In the genomic region with DNA sequence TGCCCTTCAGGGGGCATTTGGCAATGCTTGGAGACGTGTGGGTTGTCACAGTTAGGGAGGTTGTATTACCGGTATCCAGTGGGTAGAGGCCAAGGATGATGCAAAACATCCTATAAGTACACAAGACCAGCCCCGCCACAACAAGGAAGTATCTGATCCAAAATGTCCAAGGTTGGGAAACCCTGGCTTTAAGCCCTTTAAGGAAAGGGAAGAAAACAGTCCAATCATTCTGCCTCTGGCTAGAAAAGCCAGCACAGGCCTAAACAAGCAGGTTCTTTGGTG, we compare ENCODE assay signal across 8 cellular contexts. TPM values are rescaled to one million over a fixed set of nuclear protein-coding genes. Genes with fewer than 3 reads are reported as not detected.
A peak's percentile ranks its signal among the peaks of the same experiment; 100 is the strongest.
DNase-seq lines count a peak whose midpoint lies in the region; TF ChIP-seq lines count a peak whose summit lies in the region.

No MANE protein-coding gene starts in this region.

- H3K4me3 ChIP-seq in WERI-Rb-1 (ENCODE audit: low read depth, low read length) (no peak overlapping the region; the same call in 1 of the 2 replicates), hepatocyte (no peak overlapping the region), stomach smooth muscle (ENCODE audit: low read length in 2 of 2) (peak overlapping the region in 1 of 2 donors; percentile 44)

- no peaks in the 10 kb centered on the region for H4K20me1 ChIP-seq in hepatocyte (ENCODE audit: insufficient read depth, poor library complexity, severe bottlenecking)

- H3K36me3 ChIP-seq in WERI-Rb-1, result no peaks in the 10 kb centered on the region
- no peaks in the 10 kb centered on the region for H3K36me3 ChIP-seq in hepatocyte (replicated peaks; ENCODE audit: insufficient read depth, low read depth)
- no peaks in the 10 kb centered on the region for H3K36me3 ChIP-seq in stomach smooth muscle (ENCODE audit: control insufficient read depth in 2 of 2, insufficient read depth in 2 of 2, low read length in 2 of 2)

- WGBS in hepatocyte (ENCODE audit: low lambda C conversion rate, missing lambda C conversion rate), result 30% methylated on average over 3 of the region's 3 CpGs

- H3K4me2 ChIP-seq in hepatocyte, result peak overlapping the region; percentile 64

- H3K27ac ChIP-seq in WERI-Rb-1, result peak overlapping the region; percentile 99
- peak overlapping the region; percentile 100 for H3K27ac ChIP-seq in hepatocyte
- H3K27ac ChIP-seq in stomach smooth muscle (ENCODE audit: low read length), result peak overlapping the region; percentile 99

- DNase-seq in DMS153 (lab: John Stamatoyannopoulos, UW) (peak; percentile 57), DMS153 treated with DMSO at 0.1 percent for 48 hours (lab: John Stamatoyannopoulos, UW; ENCODE audit: unreplicated experiment) (no peak), WERI-Rb-1 (no peak), hepatocyte (ENCODE audit: low spot score) (peak; percentile 70), GM10248 (ENCODE audit: extremely low spot score) (no peak), T-helper 1 cell (no peak)
- DNase-seq in activated effector memory CD4-positive, alpha-beta T cell treated with Interleukin-2 at 50 U/mL for 16 hours, result no peak

- TF ChIP-seq CTCF in WERI-Rb-1 (IDR thresholded peaks at IDR 0.05; ENCODE audit: low read depth, low read length), result no peak
- TF ChIP-seq CTCF in hepatocyte (IDR thresholded peaks at IDR 0.05; ENCODE audit: poor library complexity), result no peak
- no peak for TF ChIP-seq CTCF in GM10248 (IDR thresholded peaks at IDR 0.05; ENCODE audit: control extremely low read depth, extremely low read depth, low read depth, missing control alignments)

- no peaks in the 10 kb centered on the region for H3K27me3 ChIP-seq in WERI-Rb-1 (ENCODE audit: insufficient read depth, low read depth, severe bottlenecking)
- H3K27me3 ChIP-seq in hepatocyte, result no peaks in the 10 kb centered on the region
- no peaks in the 10 kb centered on the region for H3K27me3 ChIP-seq in stomach smooth muscle (ENCODE audit: control insufficient read depth in 1 of 2, insufficient read depth in 2 of 2, low read length in 2 of 2)

- H3K9me3 ChIP-seq in WERI-Rb-1 (ENCODE audit: severe bottlenecking) (no peaks in the 10 kb centered on the region), hepatocyte (ENCODE audit: low read depth) (no peaks in the 10 kb centered on the region), stomach smooth muscle (ENCODE audit: control insufficient read depth in 2 of 2, low read length in 2 of 2) (no peaks in the 10 kb centered on the region)

- peaks cover 13% of the 10 kb centered on the region for H3K79me2 ChIP-seq in hepatocyte

- CTCF ChIA-PET in GM10248 (lab: Yijun Ruan, JAX), result interaction anchor here (1.1 to 14.0 kb wide), 4 partner anchors 12 to 155 kb away, joined by 4 to 203 read pairs (median 62); no protein-coding TSS in a partner anchor

- POLR2A ChIA-PET in GM10248 (lab: Yijun Ruan, JAX), result interaction anchor here (0.5 kb wide), 1 partner anchor 79 kb away, joined by 4 read pairs; no protein-coding TSS in a partner anchor

- no peaks in the 10 kb centered on the region for H3K9me2 ChIP-seq in hepatocyte (replicated peaks; ENCODE audit: insufficient read depth)

- peak overlapping the region; percentile 70 to 84 for H3K9ac ChIP-seq in stomach smooth muscle (ENCODE audit: low read length in 2 of 2)

- peak overlapping the region; percentile 54 for H2AFZ ChIP-seq in hepatocyte

- H3K4me1 ChIP-seq in hepatocyte (ENCODE audit: insufficient read depth) (peaks cover 59% of the 10 kb centered on the region), stomach smooth muscle (ENCODE audit: control insufficient read depth, insufficient read depth, low read length) (peaks cover 64% of the 10 kb centered on the region)

RNA-seq across cellular contexts. Expression of a gene that starts 3.6 kb away (rescaled TPM):
- 28.9 and 30.3 TPM in 2 replicates for total RNA-seq in hepatocyte
- 34.3 and 43.1 TPM in 2 replicates for polyA plus RNA-seq in hepatocyte

Comparison
In these comparisons a context has a peak if more than half of its experiments do, and no peak if none do; other contexts are left out.
1. DNase-seq: peak in DMS153 (single experiment) and hepatocyte (single experiment); none in DMS153 treated with DMSO at 0.1 percent for 48 hours (single experiment), WERI-Rb-1 (single experiment), GM10248 (single experiment), T-helper 1 cell (0 of 5) and activated effector memory CD4-positive, alpha-beta T cell treated with Interleukin-2 at 50 U/mL for 16 hours (single experiment).
2. Peak in every context shown above with its lines, with median percentiles within 50 percentile points of each other: H3K27ac ChIP-seq.